In the genomic region with DNA sequence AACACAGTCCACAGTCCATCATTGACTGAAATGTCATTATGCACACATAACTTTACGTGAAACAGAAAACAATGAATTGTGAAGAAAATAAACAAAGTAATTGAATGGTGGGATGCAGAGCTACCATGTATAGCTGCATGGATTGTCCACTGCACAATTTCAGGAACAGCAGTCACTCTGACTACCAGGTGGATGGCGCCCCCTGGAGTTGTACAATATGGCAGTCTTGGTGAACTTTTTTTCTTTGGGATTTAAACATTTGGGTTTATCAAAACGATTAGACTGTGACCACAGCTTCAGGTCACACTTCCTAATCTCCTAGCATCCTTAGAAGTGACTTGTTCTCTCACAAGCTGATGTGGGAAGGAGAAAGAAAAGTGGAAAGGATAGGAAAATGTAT, we compare ENCODE assay signal across 8 cellular contexts. TPM values are rescaled to one million over a fixed set of nuclear protein-coding genes. Genes with fewer than 3 reads are reported as not detected.
DNase-seq lines count a peak whose midpoint lies in the region; ATAC-seq and TF ChIP-seq lines count a peak whose summit lies in the region.

No MANE protein-coding gene starts in this region.

- H3F3A ChIP-seq in OCI-LY1 (ENCODE audit: insufficient read depth, low read length) = 0 out of 2 replicates have a peak, but pooled peaks cover 5% of the 10 kb centered on the region

- H3K9me3 Mint-ChIP-seq in naive B cell = no peaks in the 10 kb centered on the region

- H3K27me3 Mint-ChIP-seq in naive B cell = no peaks in the 10 kb centered on the region

- H3K4me3 ChIP-seq in OCI-LY1 (ENCODE audit: low read depth, low read length, poor library complexity, severe bottlenecking) (no peak overlapping the region), choroid plexus epithelial cell (ENCODE audit: low read depth, low read length) (no peak overlapping the region)

- peaks cover 0 to 3% (median 0%) of the 10 kb centered on the region in 3 donors for H3K4me1 Mint-ChIP-seq in naive B cell

- H3K27ac Mint-ChIP-seq in naive B cell = no peak overlapping the region

- H2AFZ ChIP-seq in OCI-LY1 (ENCODE audit: low read length) = no peak overlapping the region

- no peaks in the 10 kb centered on the region for H4K20me1 ChIP-seq in OCI-LY1 (ENCODE audit: insufficient read depth, low read length)

- H3K4me3 Mint-ChIP-seq in naive B cell = no peak overlapping the region

- ATAC-seq in naive B cell (ENCODE audit: low read depth in 2 of 2) = no peak
- ATAC-seq in HG03460 (IDR thresholded peaks at IDR 0.05; ENCODE audit: unreplicated experiment) = no peak
- no peak for ATAC-seq in HG02970 (IDR thresholded peaks at IDR 0.05; ENCODE audit: low FRiP score, unreplicated experiment)

- H3K4me1 ChIP-seq in OCI-LY1 (ENCODE audit: insufficient read depth, low read length, severe bottlenecking) = peaks cover 20% of the 10 kb centered on the region

- no peaks in the 10 kb centered on the region for H3K9me2 ChIP-seq in OCI-LY1 (ENCODE audit: low read depth, low read length)

- H3K79me2 ChIP-seq in OCI-LY1 (ENCODE audit: insufficient read depth, low read length) = no peaks in the 10 kb centered on the region

- no peak overlapping the region for H3K9ac ChIP-seq in OCI-LY1 (ENCODE audit: low read length)

- no peak overlapping the region for H3K27ac ChIP-seq in OCI-LY1 (ENCODE audit: low read depth, low read length, poor library complexity, severe bottlenecking)

- no peak overlapping the region for H3K4me2 ChIP-seq in OCI-LY1 (ENCODE audit: low read length)

- no peaks in the 10 kb centered on the region for H3K9me3 ChIP-seq in OCI-LY1 (ENCODE audit: low read length)

- TF ChIP-seq CTCF in OCI-LY1 (IDR thresholded peaks at IDR 0.05; ENCODE audit: low read length) = peak; percentile 70
- peak; percentile 57 for TF ChIP-seq CTCF in choroid plexus epithelial cell (conservative IDR thresholded peaks at IDR 0.05; ENCODE audit: low read depth, low read length)

- no peaks in the 10 kb centered on the region for H3K36me3 Mint-ChIP-seq in naive B cell

- no peaks in the 10 kb centered on the region for H3K36me3 ChIP-seq in OCI-LY1 (ENCODE audit: insufficient read depth, low read length)

- peak; percentile 63 for DNase-seq in activated CD4-positive, alpha-beta T cell treated with anti-CD3 and anti-CD28 coated beads for 48 hours
- no peak for DNase-seq in activated CD4-positive, alpha-beta T cell treated with anti-CD3 and anti-CD28 coated beads, Interleukin-2, amount 50 U/mL, for 4 hours
- peak; percentile 33 for DNase-seq in choroid plexus epithelial cell (ENCODE audit: low read depth)
- DNase-seq in naive B cell = peak; percentile 14
- DNase-seq in GOT3 (lab: John Stamatoyannopoulos, UW) = no peak

- no peaks in the 10 kb centered on the region for H3K27me3 ChIP-seq in OCI-LY1 (ENCODE audit: insufficient read depth, low read length)

RNA-seq across cellular contexts. Expression of a gene that starts 48.9 kb away (rescaled TPM):
- 10 to 100 TPM; 42.0 to 70.9 (median 56.1) TPM for polyA plus RNA-seq in naive B cell (ENCODE audit: low read depth in 6 of 6)

Comparison
In these comparisons a context has a peak if more than half of its experiments do, and no peak if none do; other contexts are left out.
1. DNase-seq: peak in activated CD4-positive, alpha-beta T cell treated with anti-CD3 and anti-CD28 coated beads for 48 hours (single experiment), choroid plexus epithelial cell (single experiment) and naive B cell (single experiment); none in activated CD4-positive, alpha-beta T cell treated with anti-CD3 and anti-CD28 coated beads, Interleukin-2, amount 50 U/mL, for 4 hours (0 of 2) and GOT3 (single experiment).